ENCODE assay signal across 7 cellular contexts in genomic region chr21:27872411-27872810, GRCh38.
DNase-seq lines count a peak whose midpoint lies in the region; ATAC-seq and TF ChIP-seq lines count a peak whose summit lies in the region.
"Not testable (repeated sequence)": the region's sequence is repeated elsewhere in the genome, so short reads cannot be mapped to it uniquely, and the experiment has no call there.

No MANE protein-coding gene starts in this region.

- not testable (repeated sequence) for H2BK15ac ChIP-seq in IMR-90 (ENCODE audit: low read depth, low read length)

- dilution Hi-C loops in IMR-90 (cut with HindIII; ENCODE audit: low sequenced_read_pairs, unreplicated experiment), result not testable (repeated sequence)

- H3K9me3 Mint-ChIP-seq in MCF 10A (ENCODE audit: unreplicated experiment), result not testable (repeated sequence)

- not testable (repeated sequence) for H3K27me3 ChIP-seq in IMR-90 (ENCODE audit: control insufficient read depth, insufficient read depth, low read length); PC-3 (ENCODE audit: low read length); gastrocnemius medialis

- not testable (repeated sequence) for H3K9ac ChIP-seq in IMR-90 (ENCODE audit: low read depth, low read length); PC-3 (ENCODE audit: low read length)

- not testable (repeated sequence) for H3K4me1 ChIP-seq in IMR-90 (ENCODE audit: control insufficient read depth, insufficient read depth, low read length); PC-3 (ENCODE audit: insufficient read depth, low read length); gastrocnemius medialis

- H3K4ac ChIP-seq in IMR-90 (ENCODE audit: low read depth, low read length), result not testable (repeated sequence)

- not testable (repeated sequence) for H3K79me2 ChIP-seq in PC-3 (ENCODE audit: low read length)

- not testable (repeated sequence) for ATAC-seq in IMR-90 (ENCODE audit: low read depth); PC-3; gastrocnemius medialis

- H3K4me3 ChIP-seq in IMR-90 (ENCODE audit: insufficient read depth, low read depth, low read length); PC-3 (ENCODE audit: low read length); fibroblast of mammary gland (ENCODE audit: control insufficient read depth, low read depth, low read length); gastrocnemius medialis: not testable (repeated sequence)

- not testable (repeated sequence) for H3K56ac ChIP-seq in IMR-90 (ENCODE audit: extremely low read depth, insufficient read depth, low read length)

- not testable (repeated sequence) for H2BK120ac ChIP-seq in IMR-90 (ENCODE audit: low read depth, low read length)

- not testable (repeated sequence) for H4K20me1 ChIP-seq in IMR-90 (ENCODE audit: insufficient read depth, low read length); PC-3 (ENCODE audit: low read length)

- not testable (repeated sequence) for H3K79me1 ChIP-seq in IMR-90 (ENCODE audit: low read depth in 1 of 2, low read length in 2 of 2)

- not testable (repeated sequence) for BruUV-seq in IMR-90 (replicated peaks; lab: Mats Ljungman, UMichigan); PC-3 (replicated peaks; lab: Mats Ljungman, UMichigan); MCF 10A (replicated peaks; lab: Mats Ljungman, UMichigan)

- not testable (repeated sequence) for H3K9me2 ChIP-seq in PC-3 (replicated peaks; ENCODE audit: low read length)

- not testable (repeated sequence) for H3K36me3 ChIP-seq in IMR-90 (ENCODE audit: control insufficient read depth, insufficient read depth, low read length); PC-3 (ENCODE audit: low read depth, low read length); gastrocnemius medialis

- in situ Hi-C loops in IMR-90 (cut with MboI; ENCODE audit: low sequenced_read_pairs); gastrocnemius medialis (cut with MboI; ENCODE audit: low sequenced_read_pairs in 4 of 4): not testable (repeated sequence)

- H4K91ac ChIP-seq in IMR-90 (ENCODE audit: insufficient read depth, low read depth, low read length), result not testable (repeated sequence)

- H3K18ac ChIP-seq in IMR-90 (ENCODE audit: low read depth, low read length), result not testable (repeated sequence)

- not testable (repeated sequence) for H3K27ac Mint-ChIP-seq in MCF 10A (ENCODE audit: low read depth, unreplicated experiment)

- not testable (repeated sequence) for H2AK5ac ChIP-seq in IMR-90 (ENCODE audit: low read depth, low read length)

- H3K27me3 Mint-ChIP-seq in MCF 10A (ENCODE audit: insufficient read depth, unreplicated experiment), result not testable (repeated sequence)

- H3K9me1 ChIP-seq in IMR-90 (ENCODE audit: insufficient read depth, low read length), result not testable (repeated sequence)

- H2AFZ ChIP-seq in IMR-90 (replicated peaks; ENCODE audit: low read length, poor library complexity); PC-3 (ENCODE audit: low read length): not testable (repeated sequence)

- not testable (repeated sequence) for TF ChIP-seq POLR2A in IMR-90 (IDR thresholded peaks at IDR 0.05; ENCODE audit: low read depth, low read length); gastrocnemius medialis (IDR thresholded peaks at IDR 0.05)

- not testable (repeated sequence) for H2BK5ac ChIP-seq in IMR-90 (ENCODE audit: low read depth, low read length, poor library complexity, severe bottlenecking)

- H3K4me1 Mint-ChIP-seq in MCF 10A (ENCODE audit: insufficient read depth, unreplicated experiment), result not testable (repeated sequence)

- TF ChIP-seq RAD21 in IMR-90 (IDR thresholded peaks at IDR 0.05; ENCODE audit: low read length), result not testable (repeated sequence)

- H3K23ac ChIP-seq in IMR-90 (ENCODE audit: low read depth, low read length), result not testable (repeated sequence)

- CTCF ChIA-PET in IMR-90 (lab: Yijun Ruan, JAX); PC-3 (lab: Charles Lee); MCF 10A (lab: Yijun Ruan, JAX): not testable (repeated sequence)

- H3K14ac ChIP-seq in IMR-90 (replicated peaks; ENCODE audit: low read depth, low read length), result not testable (repeated sequence)

- not testable (repeated sequence) for H3K4me3 Mint-ChIP-seq in MCF 10A (ENCODE audit: unreplicated experiment)

- TF ChIP-seq CTCF in IMR-90 (conservative IDR thresholded peaks at IDR 0.05; ENCODE audit: low read depth, low read length); PC-3 (conservative IDR thresholded peaks at IDR 0.05; ENCODE audit: low read depth, low read length); MCF 10A (IDR thresholded peaks at IDR 0.05; ENCODE audit: unreplicated experiment); fibroblast of mammary gland (conservative IDR thresholded peaks at IDR 0.05; ENCODE audit: control insufficient read depth, insufficient read depth, low read depth, low read length); gastrocnemius medialis (IDR thresholded peaks at IDR 0.05 in 4 of 5, conservative IDR thresholded peaks at IDR 0.05 in 1 of 5): not testable (repeated sequence)

- H3K36me3 Mint-ChIP-seq in MCF 10A (ENCODE audit: insufficient read depth, unreplicated experiment), result not testable (repeated sequence)

- H2BK20ac ChIP-seq in IMR-90 (ENCODE audit: low read depth, low read length), result not testable (repeated sequence)

- no CpG with 5 or more reads among the region's 2 CpGs for WGBS in IMR-90 (ENCODE audit: extremely low coverage in 2 of 2, insufficient read length in 1 of 2), 2 experiments

- DNase-seq in ELR (ENCODE audit: low read depth) (peak; percentile 35), IMR-90 (peak; percentile 41), PC-3 (peak; percentile 70), MCF 10A (ENCODE audit: unreplicated experiment) (peak; percentile 1), fibroblast of mammary gland (ENCODE audit: low read depth) (peak; percentile 48), islet precursor cell (peak; percentile 28), gastrocnemius medialis (peak; percentile 9 to 38)

- H4K8ac ChIP-seq in IMR-90 (ENCODE audit: low read depth in 2 of 2, low read length in 2 of 2), result not testable (repeated sequence)

- not testable (repeated sequence) for H3K4me2 ChIP-seq in IMR-90 (ENCODE audit: low read depth, low read length); PC-3 (ENCODE audit: low read length)

- H3F3A ChIP-seq in PC-3 (ENCODE audit: low read length, unreplicated experiment), result not testable (repeated sequence)

- POLR2A ChIA-PET in IMR-90 (lab: Charles Lee; ENCODE audit: unreplicated experiment); PC-3 (lab: Charles Lee; ENCODE audit: unreplicated experiment); MCF 10A (lab: Yijun Ruan, JAX): not testable (repeated sequence)

- intact Hi-C loops in IMR-90 (cut with micrococcal nuclease); PC-3 (cut with micrococcal nuclease); MCF 10A (cut with micrococcal nuclease); gastrocnemius medialis (cut with DNase I; ENCODE audit: low total_unique reads): not testable (repeated sequence)

- not testable (repeated sequence) for H4K5ac ChIP-seq in IMR-90 (ENCODE audit: low read depth, low read length)

- H2AK9ac ChIP-seq in IMR-90 (replicated peaks; ENCODE audit: low read depth, low read length, poor library complexity), result not testable (repeated sequence)

- H3K27ac ChIP-seq in IMR-90 (ENCODE audit: insufficient read depth, low read length); PC-3 (ENCODE audit: low read length); gastrocnemius medialis: not testable (repeated sequence)

- H3K9me3 ChIP-seq in IMR-90 (ENCODE audit: control insufficient read depth, insufficient read depth, low read length); PC-3 (ENCODE audit: low read length); gastrocnemius medialis: not testable (repeated sequence)

Comparison
In these comparisons a context has a peak if more than half of its experiments do, and no peak if none do; other contexts are left out.
1. DNase-seq: peak in every context shown above with its lines; median percentile 70 in PC-3; 48 in fibroblast of mammary gland; 41 in IMR-90; 35 in ELR; 28 in islet precursor cell; 24 in gastrocnemius medialis; 1 in MCF 10A.